In the genomic region with DNA sequence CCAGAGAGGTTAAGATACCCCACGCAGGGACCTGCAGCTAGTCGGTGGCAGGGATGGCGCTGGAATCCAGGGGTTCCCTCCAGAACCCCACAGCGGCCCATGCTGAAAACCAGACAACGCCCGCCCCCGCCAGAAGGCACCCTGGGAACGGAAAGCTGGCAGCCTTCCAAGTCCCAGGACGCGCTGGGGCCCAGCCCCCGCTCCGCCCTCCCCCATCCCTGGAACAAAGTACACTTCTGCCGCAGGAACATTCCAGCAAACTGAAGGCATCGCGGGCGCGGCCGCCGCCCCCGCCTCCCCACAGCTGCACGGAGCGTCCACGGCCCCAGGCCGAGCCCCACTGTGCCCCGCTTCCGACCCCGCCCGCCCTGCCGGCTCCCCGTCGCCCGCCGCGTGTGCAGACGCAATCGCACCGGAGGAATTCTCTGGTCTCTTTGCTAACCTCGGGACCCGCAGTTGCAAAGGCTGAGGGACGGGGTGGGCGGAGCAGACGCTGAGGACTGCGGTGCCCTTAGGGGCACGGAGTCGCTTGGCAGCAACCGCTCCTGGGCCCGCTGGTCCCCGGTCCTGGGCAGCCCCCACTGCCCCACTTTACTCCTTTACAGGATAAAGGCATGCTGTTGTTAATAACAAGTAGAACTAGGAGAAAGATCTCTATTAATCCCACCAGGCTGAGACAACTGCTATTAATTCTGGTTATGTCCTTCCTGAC, we compare ENCODE assay signal across 1 cellular context.
TF ChIP-seq lines count a peak whose summit lies in the region.

No MANE protein-coding gene starts in this region.

TF ChIP-seq in K562, 482 proteins besides CTCF, POLR2A, EP300 and RAD21 (continued from another document):
- TF ChIP-seq, protein P1, sequence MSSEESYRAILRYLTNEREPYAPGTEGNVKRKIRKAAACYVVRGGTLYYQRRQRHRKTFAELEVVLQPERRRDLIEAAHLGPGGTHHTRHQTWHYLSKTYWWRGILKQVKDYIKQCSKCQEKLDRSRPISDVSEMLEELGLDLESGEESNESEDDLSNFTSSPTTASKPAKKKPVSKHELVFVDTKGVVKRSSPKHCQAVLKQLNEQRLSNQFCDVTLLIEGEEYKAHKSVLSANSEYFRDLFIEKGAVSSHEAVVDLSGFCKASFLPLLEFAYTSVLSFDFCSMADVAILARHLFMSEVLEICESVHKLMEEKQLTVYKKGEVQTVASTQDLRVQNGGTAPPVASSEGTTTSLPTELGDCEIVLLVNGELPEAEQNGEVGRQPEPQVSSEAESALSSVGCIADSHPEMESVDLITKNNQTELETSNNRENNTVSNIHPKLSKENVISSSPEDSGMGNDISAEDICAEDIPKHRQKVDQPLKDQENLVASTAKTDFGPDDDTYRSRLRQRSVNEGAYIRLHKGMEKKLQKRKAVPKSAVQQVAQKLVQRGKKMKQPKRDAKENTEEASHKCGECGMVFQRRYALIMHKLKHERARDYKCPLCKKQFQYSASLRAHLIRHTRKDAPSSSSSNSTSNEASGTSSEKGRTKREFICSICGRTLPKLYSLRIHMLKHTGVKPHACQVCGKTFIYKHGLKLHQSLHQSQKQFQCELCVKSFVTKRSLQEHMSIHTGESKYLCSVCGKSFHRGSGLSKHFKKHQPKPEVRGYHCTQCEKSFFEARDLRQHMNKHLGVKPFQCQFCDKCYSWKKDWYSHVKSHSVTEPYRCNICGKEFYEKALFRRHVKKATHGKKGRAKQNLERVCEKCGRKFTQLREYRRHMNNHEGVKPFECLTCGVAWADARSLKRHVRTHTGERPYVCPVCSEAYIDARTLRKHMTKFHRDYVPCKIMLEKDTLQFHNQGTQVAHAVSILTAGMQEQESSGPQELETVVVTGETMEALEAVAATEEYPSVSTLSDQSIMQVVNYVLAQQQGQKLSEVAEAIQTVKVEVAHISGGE (CRISPR knock-in tag; IDR thresholded peaks at IDR 0.05): no peak
- TF ChIP-seq ZNF23 (CRISPR knock-in tag; IDR thresholded peaks at IDR 0.05) (no peak), ILK (tag; IDR thresholded peaks at IDR 0.05; ENCODE audit: borderline replicate concordance, low read depth) (no peak), SMAD3 (CRISPR knock-in tag; conservative IDR thresholded peaks at IDR 0.05) (no peak), CC2D1A (IDR thresholded peaks at IDR 0.05) (0 out of 2 replicates have a peak, but pooled peaks have one; percentile 16), TRIM24 (IDR thresholded peaks at IDR 0.05) (0 out of 4 replicates have a peak, but pooled peaks of 1 of the 2 experiments have one; percentile 15), LEF1 (IDR thresholded peaks at IDR 0.05) (no peak), XRCC5 (IDR thresholded peaks at IDR 0.05; ENCODE audit: low read depth, low read length) (peak; percentile 7; the same call in 1 of the 2 replicates), TARDBP (IDR thresholded peaks at IDR 0.05) (0 out of 2 replicates have a peak, but pooled peaks have one; percentile 26), PHF8 (IDR thresholded peaks at IDR 0.05; ENCODE audit: borderline replicate concordance, low read length) (peak; percentile 51; the same call in 1 of the 2 replicates), SUPT5H (IDR thresholded peaks at IDR 0.05) (peak; percentile 47; the same call in 1 of the 2 replicates), KLF16 (IDR thresholded peaks at IDR 0.05) (0 out of 2 replicates have a peak, but pooled peaks have one; percentile 7), CBFA2T2 (conservative IDR thresholded peaks at IDR 0.05) (peak; percentile 30; the same call in 1 of the 2 replicates), RBBP5 (IDR thresholded peaks at IDR 0.05; ENCODE audit: borderline replicate concordance, insufficient read depth, low read length, poor library complexity, severe bottlenecking) (peak; percentile 74), JUND (IDR thresholded peaks at IDR 0.05; ENCODE audit: borderline replicate concordance, low read depth, low read length) (peak; percentile 46), JUND (tag; IDR thresholded peaks at IDR 0.05; ENCODE audit: borderline replicate concordance, low read depth, low read length) (peak; percentile 64; the same call in 1 of the 3 replicates), ZBTB7A (IDR thresholded peaks at IDR 0.05; ENCODE audit: borderline replicate concordance, control insufficient read depth, low read depth, low read length) (peak; percentile 78), CREB1 (IDR thresholded peaks at IDR 0.05) (peak; percentile 31), CREB1 (CRISPR knock-in tag; IDR thresholded peaks at IDR 0.05) (no peak), RAD51 (IDR thresholded peaks at IDR 0.05; ENCODE audit: borderline replicate concordance, low read depth) (no peak)
- TF ChIP-seq, protein P2, sequence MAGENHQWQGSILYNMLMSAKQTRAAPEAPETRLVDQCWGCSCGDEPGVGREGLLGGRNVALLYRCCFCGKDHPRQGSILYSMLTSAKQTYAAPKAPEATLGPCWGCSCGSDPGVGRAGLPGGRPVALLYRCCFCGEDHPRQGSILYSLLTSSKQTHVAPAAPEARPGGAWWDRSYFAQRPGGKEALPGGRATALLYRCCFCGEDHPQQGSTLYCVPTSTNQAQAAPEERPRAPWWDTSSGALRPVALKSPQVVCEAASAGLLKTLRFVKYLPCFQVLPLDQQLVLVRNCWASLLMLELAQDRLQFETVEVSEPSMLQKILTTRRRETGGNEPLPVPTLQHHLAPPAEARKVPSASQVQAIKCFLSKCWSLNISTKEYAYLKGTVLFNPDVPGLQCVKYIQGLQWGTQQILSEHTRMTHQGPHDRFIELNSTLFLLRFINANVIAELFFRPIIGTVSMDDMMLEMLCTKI (IDR thresholded peaks at IDR 0.05; ENCODE audit: partially characterized antibody): no peak
- TF ChIP-seq, protein P3, sequence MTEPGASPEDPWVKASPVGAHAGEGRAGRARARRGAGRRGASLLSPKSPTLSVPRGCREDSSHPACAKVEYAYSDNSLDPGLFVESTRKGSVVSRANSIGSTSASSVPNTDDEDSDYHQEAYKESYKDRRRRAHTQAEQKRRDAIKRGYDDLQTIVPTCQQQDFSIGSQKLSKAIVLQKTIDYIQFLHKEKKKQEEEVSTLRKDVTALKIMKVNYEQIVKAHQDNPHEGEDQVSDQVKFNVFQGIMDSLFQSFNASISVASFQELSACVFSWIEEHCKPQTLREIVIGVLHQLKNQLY (CRISPR knock-in tag; conservative IDR thresholded peaks at IDR 0.05): no peak
- TF ChIP-seq, protein P4, sequence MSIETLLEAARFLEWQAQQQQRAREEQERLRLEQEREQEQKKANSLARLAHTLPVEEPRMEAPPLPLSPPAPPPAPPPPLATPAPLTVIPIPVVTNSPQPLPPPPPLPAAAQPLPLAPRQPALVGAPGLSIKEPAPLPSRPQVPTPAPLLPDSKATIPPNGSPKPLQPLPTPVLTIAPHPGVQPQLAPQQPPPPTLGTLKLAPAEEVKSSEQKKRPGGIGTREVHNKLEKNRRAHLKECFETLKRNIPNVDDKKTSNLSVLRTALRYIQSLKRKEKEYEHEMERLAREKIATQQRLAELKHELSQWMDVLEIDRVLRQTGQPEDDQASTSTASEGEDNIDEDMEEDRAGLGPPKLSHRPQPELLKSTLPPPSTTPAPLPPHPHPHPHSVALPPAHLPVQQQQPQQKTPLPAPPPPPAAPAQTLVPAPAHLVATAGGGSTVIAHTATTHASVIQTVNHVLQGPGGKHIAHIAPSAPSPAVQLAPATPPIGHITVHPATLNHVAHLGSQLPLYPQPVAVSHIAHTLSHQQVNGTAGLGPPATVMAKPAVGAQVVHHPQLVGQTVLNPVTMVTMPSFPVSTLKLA (conservative IDR thresholded peaks at IDR 0.05): peak; percentile 35 to 72; a peak in 3 of 4 replicates
- TF ChIP-seq, protein P5, sequence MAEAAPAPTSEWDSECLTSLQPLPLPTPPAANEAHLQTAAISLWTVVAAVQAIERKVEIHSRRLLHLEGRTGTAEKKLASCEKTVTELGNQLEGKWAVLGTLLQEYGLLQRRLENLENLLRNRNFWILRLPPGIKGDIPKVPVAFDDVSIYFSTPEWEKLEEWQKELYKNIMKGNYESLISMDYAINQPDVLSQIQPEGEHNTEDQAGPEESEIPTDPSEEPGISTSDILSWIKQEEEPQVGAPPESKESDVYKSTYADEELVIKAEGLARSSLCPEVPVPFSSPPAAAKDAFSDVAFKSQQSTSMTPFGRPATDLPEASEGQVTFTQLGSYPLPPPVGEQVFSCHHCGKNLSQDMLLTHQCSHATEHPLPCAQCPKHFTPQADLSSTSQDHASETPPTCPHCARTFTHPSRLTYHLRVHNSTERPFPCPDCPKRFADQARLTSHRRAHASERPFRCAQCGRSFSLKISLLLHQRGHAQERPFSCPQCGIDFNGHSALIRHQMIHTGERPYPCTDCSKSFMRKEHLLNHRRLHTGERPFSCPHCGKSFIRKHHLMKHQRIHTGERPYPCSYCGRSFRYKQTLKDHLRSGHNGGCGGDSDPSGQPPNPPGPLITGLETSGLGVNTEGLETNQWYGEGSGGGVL (CRISPR knock-in tag; IDR thresholded peaks at IDR 0.05): no peak
